ENCODE assay signal across 35 cellular contexts in the genomic region with DNA sequence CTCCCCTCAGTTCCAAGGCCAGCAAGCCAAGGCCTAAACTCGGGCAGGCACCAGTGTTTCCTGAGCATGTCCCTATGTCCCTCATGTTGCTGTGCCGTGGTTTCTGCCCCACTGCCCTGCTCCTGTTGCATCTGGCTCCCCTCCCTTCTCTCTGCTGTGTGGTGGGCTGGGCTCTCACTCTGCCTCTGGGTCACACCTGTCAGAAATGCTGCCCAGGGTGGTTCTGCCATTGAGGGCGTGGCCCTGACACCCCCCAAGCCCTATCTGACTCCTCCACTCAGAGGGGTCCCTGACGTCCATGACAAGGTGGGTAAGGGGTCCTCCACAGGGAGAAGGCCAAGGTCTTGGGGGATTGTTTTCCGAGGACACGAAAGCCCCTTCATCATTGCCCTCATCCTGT. TPM values are rescaled to one million over a fixed set of nuclear protein-coding genes. Genes with fewer than 3 reads are reported as not detected.
DNase-seq lines count a peak whose midpoint lies in the region; ATAC-seq, FAIRE-seq and TF ChIP-seq lines count a peak whose summit lies in the region.
"Had no signal": no experiment of that assay in that cellular context is flagged by ENCODE, and none has a peak within 500 bp of the region (broad histone marks: within the 10 kb centered on the region; RNA-seq: fewer than 3 reads in every experiment).

No MANE protein-coding gene starts in this region.

- TF ChIP-seq CTCF in HFFc6 (IDR thresholded peaks at IDR 0.05) (no peak), RWPE2 (IDR thresholded peaks at IDR 0.05; ENCODE audit: poor library complexity, severe bottlenecking) (no peak), keratinocyte (optimal IDR thresholded peaks at IDR 0.05 in 1 of 3, IDR thresholded peaks at IDR 0.05 in 1 of 3, conservative IDR thresholded peaks at IDR 0.05 in 1 of 3; ENCODE audit: extremely low read depth in 1 of 3, insufficient read depth in 2 of 3, low read length in 3 of 3) (no peak), upper lobe of left lung (IDR thresholded peaks at IDR 0.05) (no peak)

- H3K27me3 Mint-ChIP-seq in HFFc6 (ENCODE audit: insufficient read depth) = no peaks in the 10 kb centered on the region; the same call in 1 of the 2 replicates

- peaks cover 63% of the 10 kb centered on the region for H3K4me1 Mint-ChIP-seq in HFFc6 (ENCODE audit: low read depth)

- peak overlapping the region; percentile 62 for H3K9ac ChIP-seq in keratinocyte (ENCODE audit: control insufficient read depth, extremely low read depth, insufficient read depth, low read length)

- WGBS in upper lobe of left lung, 2 donors = 69 to 76% methylated on average over 4 to 6 of the region's 6 CpGs

- peak overlapping the region; percentile 93 for H3K27ac Mint-ChIP-seq in HFFc6
- H3K27ac Mint-ChIP-seq: activated naive CD4-positive, alpha-beta T cell treated with anti-CD3 and anti-CD28 coated beads, Interleukin-2, amount 50 U/mL, for 24 hours; activated T-helper 2 cell treated with anti-CD3 and anti-CD28 coated beads, Interferon-gamma antibody, Interleukin-2, Interleukin-4, amounts not matched to agents 10 μg/mL and 5 μg/mL and 100 μg/mL, durations not matched to agents 14 hours and 24 hours and 36 hours; T-helper 2 cell treated with Interferon-gamma antibody and Interleukin-4, amounts not matched to agents 5 μg/mL and 100 μg/mL, for 36 hours had no signal

- H3K27me3 ChIP-seq in RWPE2 (ENCODE audit: insufficient read depth, poor library complexity, severe bottlenecking) (no peaks in the 10 kb centered on the region), keratinocyte (ENCODE audit: control insufficient read depth, extremely low read depth, insufficient read depth, low read length) (no peaks in the 10 kb centered on the region), upper lobe of left lung (no peaks in the 10 kb centered on the region)
- H3K27me3 ChIP-seq: tibial nerve had no signal

- H3K9me3 Mint-ChIP-seq in HFFc6 = no peaks in the 10 kb centered on the region
- H3K9me3 Mint-ChIP-seq: activated naive CD4-positive, alpha-beta T cell treated with anti-CD3 and anti-CD28 coated beads, Interleukin-2, amount 50 U/mL, for 24 hours; activated T-helper 2 cell treated with anti-CD3 and anti-CD28 coated beads, Interferon-gamma antibody, Interleukin-2, Interleukin-4, amounts not matched to agents 10 μg/mL and 5 μg/mL and 100 μg/mL, durations not matched to agents 14 hours and 24 hours and 36 hours; T-helper 2 cell treated with Interferon-gamma antibody and Interleukin-4, amounts not matched to agents 5 μg/mL and 100 μg/mL, for 36 hours had no signal

- H3K4me1 ChIP-seq in RWPE2 (ENCODE audit: insufficient read depth, poor library complexity, severe bottlenecking) (peaks cover 64% of the 10 kb centered on the region), keratinocyte (ENCODE audit: control insufficient read depth, extremely low read depth, insufficient read depth, low read length) (peaks cover 71% of the 10 kb centered on the region), upper lobe of left lung (peaks cover 42 to 82% (median 75%) of the 10 kb centered on the region in 4 donors)

- peaks cover 2% of the 10 kb centered on the region for H3K9me1 ChIP-seq in keratinocyte (ENCODE audit: control insufficient read depth, extremely low read depth, insufficient read depth, low read length)

- H3K36me3 Mint-ChIP-seq in HFFc6 (ENCODE audit: low read depth) = no peaks in the 10 kb centered on the region
- H3K36me3 Mint-ChIP-seq: activated naive CD4-positive, alpha-beta T cell treated with anti-CD3 and anti-CD28 coated beads, Interleukin-2, amount 50 U/mL, for 24 hours; brain had no signal

- DNase-seq in HFFc6 (no peak), RWPE2 (ENCODE audit: low spot score) (peak; percentile 51), keratinocyte (ENCODE audit: low read depth, low spot score) (no peak), upper lobe of left lung (no peak), kidney glomerular epithelial cell (lab: John Stamatoyannopoulos, UW) (no peak), occipital lobe (lab: John Stamatoyannopoulos, UW) (no peak), islet precursor cell (no peak)
- DNase-seq: activated CD4-positive, alpha-beta T cell treated with anti-CD3 and anti-CD28 coated beads for 48 hours; activated CD8-positive, alpha-beta memory T cell treated with anti-CD3 and anti-CD28 coated beads for 24 hours; activated T-cell treated with anti-CD3 and anti-CD28 coated beads for 4 hours; amniotic stem cell; COR-L47; erythroblast; left ventricle myocardium superior; NCI-H1105; NCI-H187 treated with DMSO at 0.1 percent for 48 hours; NCI-H2171; SHP77; stimulated activated CD4-positive, alpha-beta T cell treated with anti-CD3 and anti-CD28 coated beads, Interleukin-4, amount 100 ng/mL, for 24 hours had no signal

- H3K4me2 ChIP-seq in keratinocyte (ENCODE audit: control insufficient read depth, extremely low read depth, insufficient read depth, low read depth, low read length) = peak overlapping the region; percentile 37

- H3K27ac ChIP-seq in RWPE2 (ENCODE audit: poor library complexity, severe bottlenecking) (peak overlapping the region; percentile 100), keratinocyte (ENCODE audit: control insufficient read depth, insufficient read depth, low read length) (peak overlapping the region; percentile 86), upper lobe of left lung (peak overlapping the region; percentile 49 to 85 (median 72))
- H3K27ac ChIP-seq: C4-2B, neutrophil, VCaP had no signal

- H3K9me3 ChIP-seq in RWPE2 (ENCODE audit: severe bottlenecking) = no peaks in the 10 kb centered on the region
- no peaks in the 10 kb centered on the region for H3K9me3 ChIP-seq in keratinocyte (ENCODE audit: control insufficient read depth, low read depth, low read length)
- H3K9me3 ChIP-seq in upper lobe of left lung = no peaks in the 10 kb centered on the region
- H3K9me3 ChIP-seq: neutrophil, tibial nerve had no signal

- no peak for ATAC-seq in RWPE2 (ENCODE audit: low read depth)
- ATAC-seq in upper lobe of left lung (ENCODE audit: low FRiP score in 2 of 2) = no peak
- ATAC-seq: HCT116, K562, left ventricle myocardium superior had no signal

- no peak for TF ChIP-seq EP300 in upper lobe of left lung (IDR thresholded peaks at IDR 0.05)

- H3K36me3 ChIP-seq in RWPE2 (ENCODE audit: low read depth) = no peaks in the 10 kb centered on the region
- H3K36me3 ChIP-seq in keratinocyte (ENCODE audit: control insufficient read depth in 2 of 2, extremely low read depth in 1 of 2, insufficient read depth in 2 of 2, low read length in 2 of 2) = no peaks in the 10 kb centered on the region
- no peaks in the 10 kb centered on the region for H3K36me3 ChIP-seq in upper lobe of left lung
- H3K36me3 ChIP-seq: neutrophil, tibial nerve had no signal

- no peak overlapping the region for H2AFZ ChIP-seq in keratinocyte (ENCODE audit: control insufficient read depth, low read length)

- no peak for FAIRE-seq in keratinocyte (lab: Jason Lieb, UNC)
- FAIRE-seq: GM12892, K562 had no signal

- H4K20me1 ChIP-seq in keratinocyte (ENCODE audit: control insufficient read depth, extremely low read depth, insufficient read depth, low read length) = no peaks in the 10 kb centered on the region

- no peaks in the 10 kb centered on the region for H3K79me2 ChIP-seq in keratinocyte (ENCODE audit: control insufficient read depth, insufficient read depth, low read length)

- no peak for TF ChIP-seq POLR2A in upper lobe of left lung (IDR thresholded peaks at IDR 0.05)

- dilution Hi-C loops in keratinocyte (cut with MboI; ENCODE audit: extremely low pct_ligation_motif_present, low sequenced_read_pairs) = no loop called here

- no peak overlapping the region for H3K4me3 ChIP-seq in RWPE2 (ENCODE audit: severe bottlenecking)
- no peak overlapping the region for H3K4me3 ChIP-seq in keratinocyte (ENCODE audit: control insufficient read depth in 2 of 3, extremely low read depth in 1 of 3, insufficient read depth in 2 of 3, low read depth in 1 of 3, low read length in 3 of 3)
- no peak overlapping the region for H3K4me3 ChIP-seq in upper lobe of left lung
- H3K4me3 ChIP-seq: K562, tibial nerve had no signal

- no peak overlapping the region for H3K4me3 Mint-ChIP-seq in HFFc6
- H3K4me3 Mint-ChIP-seq: activated naive CD4-positive, alpha-beta T cell treated with anti-CD3 and anti-CD28 coated beads, Interleukin-2, amount 50 U/mL, for 24 hours; brain; T-helper 2 cell treated with Interferon-gamma antibody and Interleukin-4, amounts not matched to agents 5 μg/mL and 100 μg/mL, for 36 hours had no signal

RNA-seq across cellular contexts. Expression of a gene that starts 9.2 kb away (rescaled TPM):
- 100 to 1,000 TPM; 272 to 319 (median 288) TPM for total RNA-seq in HFFc6 (2021; fragmentation: NEBNext Ultra II Directional; extraction: Animal tissue kit (Norgen Biotek cat#: 25700))
- polyA plus RNA-seq in keratinocyte = 427 to 733 TPM (median 708 TPM) in 3 replicates
- polyA plus RNA-seq in keratinocyte (2011; ENCODE audit: low read depth) = 311 TPM
- polyA plus RNA-seq in keratinocyte (2011; cell fraction: cytosol; rRNA removed) = 216 and 405 TPM in 2 replicates
- 1,779 and 2,144 TPM in 2 replicates for polyA plus RNA-seq in keratinocyte (2011; cell fraction: nucleus; rRNA removed)
- polyA plus RNA-seq in keratinocyte (2012; ENCODE audit: low replicate concordance) = 460 and 965 TPM in 2 replicates
- polyA minus RNA-seq in keratinocyte = 1,193 to 2,515 TPM (median 1,361 TPM) in 3 replicates
- polyA minus RNA-seq in keratinocyte (2011; cell fraction: cytosol; rRNA and poly(A)+ RNA removed) = 897 TPM
- 2,521 and 2,609 TPM in 2 replicates for polyA minus RNA-seq in keratinocyte (2011; cell fraction: nucleus; rRNA and poly(A)+ RNA removed)
- total RNA-seq in upper lobe of left lung = 100 to 1,000 TPM; 193 to 469 (median 350) TPM
- 23.2 TPM for total RNA-seq in occipital lobe

RNA-seq across cellular contexts. Expression of a gene that starts 48.5 kb away (rescaled TPM):
- 10 to 100 TPM; 26.6 to 35.6 (median 29.6) TPM for total RNA-seq in HFFc6 (2021; fragmentation: NEBNext Ultra II Directional; extraction: Animal tissue kit (Norgen Biotek cat#: 25700))
- 7.5 to 24.1 TPM (median 8.6 TPM) in 3 replicates for polyA plus RNA-seq in keratinocyte
- polyA plus RNA-seq in keratinocyte (2011; ENCODE audit: low read depth) = 2.1 TPM
- polyA plus RNA-seq in keratinocyte (2011; cell fraction: cytosol; rRNA removed) = 19.2 and 30.7 TPM in 2 replicates
- polyA plus RNA-seq in keratinocyte (2011; cell fraction: nucleus; rRNA removed) = 21.7 and 30.4 TPM in 2 replicates
- polyA plus RNA-seq in keratinocyte (2012; ENCODE audit: low replicate concordance) = 5.9 and 11.2 TPM in 2 replicates
- 21.8 to 28.3 TPM (median 21.9 TPM) in 3 replicates for polyA minus RNA-seq in keratinocyte
- 18.8 TPM for polyA minus RNA-seq in keratinocyte (2011; cell fraction: cytosol; rRNA and poly(A)+ RNA removed)
- polyA minus RNA-seq in keratinocyte (2011; cell fraction: nucleus; rRNA and poly(A)+ RNA removed) = 11.7 and 14.0 TPM in 2 replicates
- 10 to 100 TPM; 15.7 to 80.7 (median 34.9) TPM for total RNA-seq in upper lobe of left lung
- 9.0 TPM for total RNA-seq in occipital lobe

RNA-seq across cellular contexts. Expression of a gene that starts 51.6 kb away (rescaled TPM):
- not detected for total RNA-seq in HFFc6 (2021; fragmentation: NEBNext Ultra II Directional; extraction: Animal tissue kit (Norgen Biotek cat#: 25700))
- 0.62 to 0.81 TPM (median 0.72 TPM) in 3 replicates for polyA plus RNA-seq in keratinocyte
- 8.7 TPM for polyA plus RNA-seq in keratinocyte (2011; ENCODE audit: low read depth)
- polyA plus RNA-seq in keratinocyte (2011; cell fraction: cytosol; rRNA removed) = 0.97 and 1.3 TPM in 2 replicates
- polyA plus RNA-seq in keratinocyte (2011; cell fraction: nucleus; rRNA removed) = 2.3 and 3.3 TPM in 2 replicates
- 1.6 and 17.5 TPM in 2 replicates for polyA plus RNA-seq in keratinocyte (2012; ENCODE audit: low replicate concordance)
- 0.64 to 1.8 TPM (median 1.0 TPM) in 3 replicates for polyA minus RNA-seq in keratinocyte
- polyA minus RNA-seq in keratinocyte (2011; cell fraction: cytosol; rRNA and poly(A)+ RNA removed) = 2.1 TPM
- polyA minus RNA-seq in keratinocyte (2011; cell fraction: nucleus; rRNA and poly(A)+ RNA removed) = 1.1 and 1.3 TPM in 2 replicates
- total RNA-seq in upper lobe of left lung (under 1 TPM in 4 of 6 donors, not detected in 2; 0.20 to 0.91 (median 0.54) TPM), occipital lobe (not detected)
- total RNA-seq: activated T-helper 2 cell treated with anti-CD3 and anti-CD28 coated beads, Interferon-gamma antibody, Interleukin-2, Interleukin-4, amounts not matched to agents 10 μg/mL and 5 μg/mL and 100 μg/mL, durations not matched to agents 14 hours and 24 hours and 36 hours; glomerular endothelial cell; HT-29; K562; left ventricle myocardium superior; NCI-H460; OCI-LY7; pulmonary artery endothelial cell had no signal
- polyA plus RNA-seq: K562 had no signal
